23 cellular contexts compared by ENCODE assay signal in genomic region chr3:184414418-184415228, GRCh38. TPM values are rescaled to one million over a fixed set of nuclear protein-coding genes. Genes with fewer than 3 reads are reported as not detected.
A peak's percentile ranks its signal among the peaks of the same experiment; 100 is the strongest.
DNase-seq lines count a peak whose midpoint lies in the region; ATAC-seq, FAIRE-seq and TF ChIP-seq lines count a peak whose summit lies in the region.
"Had no signal": no experiment of that assay in that cellular context is flagged by ENCODE, and none has a peak within 500 bp of the region (broad histone marks: within the 10 kb centered on the region; RNA-seq: fewer than 3 reads in every experiment).

No MANE protein-coding gene starts in this region.

- H3K18ac ChIP-seq in mesenchymal stem cell (ENCODE audit: low read depth in 1 of 2, low read length in 2 of 2): no peak overlapping the region

- CTCF ChIA-PET in GM12878 (lab: Yijun Ruan, JAX): interaction anchor here (0.7 to 0.9 kb wide), 2 partner anchors 43 to 60 kb away, joined by 3 to 4 read pairs; no protein-coding TSS in a partner anchor

- WGBS in GM12878 (ENCODE audit: insufficient coverage, insufficient replicate concordance, low lambda C conversion rate, missing lambda C conversion rate): 52% methylated on average over 13 of the region's 16 CpGs
- WGBS in mesenchymal stem cell: 92% methylated on average over 16 of the region's 16 CpGs

- TF ChIP-seq POLR2A in GM12878 (IDR thresholded peaks at IDR 0.05; ENCODE audit: low read depth, low read length): no peak

- no TSS peak for BruUV-seq in GM12878 (replicated peaks; lab: Mats Ljungman, UMichigan)

- H3K79me2 ChIP-seq in GM12878 (ENCODE audit: control insufficient read depth, insufficient read depth, low read length): no peaks in the 10 kb centered on the region

- peak overlapping the region in 1 of 2 experiments; percentile 31 for H3K4ac ChIP-seq in mesenchymal stem cell (ENCODE audit: low read depth in 1 of 2, low read length in 2 of 2)

- SMC1A ChIA-PET in GM12878 (lab: Charles Lee; ENCODE audit: uncharacterized antibody, unreplicated experiment): no interaction called here

- peak; percentile 9 for DNase-seq in cardiac septum (ENCODE audit: low spot score)
- no peak for DNase-seq in left ventricle myocardium inferior
- DNase-seq in GM12878 (ENCODE audit: low read depth, low spot score): no peak
- DNase-seq in mesenchymal stem cell: no peak
- no peak for DNase-seq in globus pallidus (ENCODE audit: low spot score)
- DNase-seq in omental fat pad (ENCODE audit: low spot score): no peak
- DNase-seq: BE2C; CD4-positive, CD25-positive, alpha-beta regulatory T cell; DMS79 treated with DMSO at 0.1 percent for 48 hours; GM23248; HCEC 1CT; NCI-H1105; NCI-H1694; NCI-H2081 treated with DMSO at 0.1 percent for 48 hours; NCI-H446 treated with DMSO at 0.1 percent for 48 hours; NCI-H748 treated with DMSO at 0.1 percent for 48 hours; SIG-M5 had no signal

- no peaks in the 10 kb centered on the region for H3K79me1 ChIP-seq in mesenchymal stem cell (replicated peaks; ENCODE audit: low read length, poor library complexity, severe bottlenecking)

- H2BK5ac ChIP-seq in mesenchymal stem cell (ENCODE audit: low read depth, low read length, poor library complexity, severe bottlenecking): no peak overlapping the region

- H3K9ac ChIP-seq in GM12878 (ENCODE audit: control insufficient read depth, insufficient read depth, low read length) (no peak overlapping the region), mesenchymal stem cell (ENCODE audit: low read length) (no peak overlapping the region)
- H3K9ac ChIP-seq: GM23248 had no signal

- H3K4me2 ChIP-seq in GM12878 (ENCODE audit: control insufficient read depth, insufficient read depth) (no peak overlapping the region), mesenchymal stem cell (ENCODE audit: low read length, poor library complexity, severe bottlenecking) (no peak overlapping the region)
- H3K4me2 ChIP-seq: PC-9 had no signal

- no peak overlapping the region for H3K27ac ChIP-seq in left ventricle myocardium inferior (replicated peaks)
- H3K27ac ChIP-seq in GM12878 (ENCODE audit: control insufficient read depth, insufficient read depth): no peak overlapping the region
- H3K27ac ChIP-seq in mesenchymal stem cell (ENCODE audit: low read length, poor library complexity, severe bottlenecking): no peak overlapping the region
- H3K27ac ChIP-seq: GM23248, PC-9, RWPE1 had no signal

- H3K23ac ChIP-seq in mesenchymal stem cell (ENCODE audit: low read length in 2 of 2): no peak overlapping the region

- no peaks in the 10 kb centered on the region for H3K36me3 ChIP-seq in left ventricle myocardium inferior
- no peaks in the 10 kb centered on the region for H3K36me3 ChIP-seq in GM12878 (ENCODE audit: control insufficient read depth in 2 of 2, insufficient read depth in 2 of 2, low read length in 1 of 2)
- H3K36me3 ChIP-seq in mesenchymal stem cell (ENCODE audit: control insufficient read depth in 1 of 2, insufficient read depth in 2 of 2, low read depth in 1 of 2, low read length in 2 of 2): no peaks in the 10 kb centered on the region
- H3K36me3 ChIP-seq: BE2C had no signal

- no peak overlapping the region for H2AFZ ChIP-seq in GM12878 (ENCODE audit: control insufficient read depth, low read depth, low read length)
- H2AFZ ChIP-seq in mesenchymal stem cell (ENCODE audit: low read depth, low read length): no peak overlapping the region
- H2AFZ ChIP-seq: GM23248, PC-9 had no signal

- no peak overlapping the region for H3K4me3 ChIP-seq in left ventricle myocardium inferior
- no peak overlapping the region for H3K4me3 ChIP-seq in GM12878
- no peak overlapping the region for H3K4me3 ChIP-seq in mesenchymal stem cell (ENCODE audit: insufficient read depth in 1 of 2, low read depth in 1 of 2, low read length in 2 of 2)
- H3K4me3 ChIP-seq: GM23248, K562, PC-9 had no signal

- POLR2A ChIA-PET in GM12878 (lab: Charles Lee): interaction anchor here (0.6 kb wide), 1 partner anchor 138 kb away, joined by 4 read pairs; no protein-coding TSS in a partner anchor

- no peak overlapping the region for H2BK15ac ChIP-seq in mesenchymal stem cell (ENCODE audit: low read depth, poor library complexity, severe bottlenecking)

- H3K27me3 ChIP-seq in left ventricle myocardium inferior (ENCODE audit: low read depth) (peaks cover 7% of the 10 kb centered on the region), GM12878 (replicated peaks in 1 of 2; ENCODE audit: control insufficient read depth in 2 of 2, insufficient read depth in 2 of 2, low read length in 1 of 2) (no peaks in the 10 kb centered on the region), mesenchymal stem cell (ENCODE audit: control insufficient read depth in 1 of 2, insufficient read depth in 1 of 2, low read length in 2 of 2) (peaks cover 0 to 6% of the 10 kb centered on the region in 2 experiments)
- H3K27me3 ChIP-seq: BE2C had no signal

- H2BK12ac ChIP-seq in mesenchymal stem cell (ENCODE audit: low read length in 2 of 2): no peak overlapping the region

- peak overlapping the region; percentile 57 for H4K91ac ChIP-seq in mesenchymal stem cell (ENCODE audit: low read length)

- H3K9me3 ChIP-seq in left ventricle myocardium inferior (replicated peaks): no peaks in the 10 kb centered on the region
- H3K9me3 ChIP-seq in GM12878 (replicated peaks; ENCODE audit: control insufficient read depth, insufficient read depth, low read length): no peaks in the 10 kb centered on the region
- H3K9me3 ChIP-seq in mesenchymal stem cell (ENCODE audit: control insufficient read depth, low read length): no peaks in the 10 kb centered on the region
- H3K9me3 ChIP-seq: BE2C had no signal

- peak; percentile 7 for FAIRE-seq in GM12878 (lab: Jason Lieb, UNC)
- FAIRE-seq: GM19239, K562 had no signal

- no peak for TF ChIP-seq RAD21 in GM12878 (IDR thresholded peaks at IDR 0.05; ENCODE audit: insufficient read depth, low read depth, low read length)

- no peak for TF ChIP-seq EP300 in GM12878 (IDR thresholded peaks at IDR 0.05; ENCODE audit: borderline replicate concordance in 1 of 2, control insufficient read depth in 1 of 2, low read depth in 2 of 2, low read length in 2 of 2)

- peak overlapping the region in 1 of 2 experiments; percentile 37 for H3K14ac ChIP-seq in mesenchymal stem cell (ENCODE audit: low read length in 2 of 2)

- H2BK120ac ChIP-seq in mesenchymal stem cell (ENCODE audit: low read depth, low read length): no peak overlapping the region

- no peak for ATAC-seq in GM12878
- ATAC-seq in GM18517 (IDR thresholded peaks at IDR 0.05; ENCODE audit: unreplicated experiment): no peak
- no peak for ATAC-seq in omental fat pad (ENCODE audit: low FRiP score)
- ATAC-seq: K562, SK-N-SH treated with all-trans-retinoic acid at 6 μM for 48 hours had no signal

- H4K20me1 ChIP-seq in GM12878 (ENCODE audit: control insufficient read depth, insufficient read depth): no peaks in the 10 kb centered on the region

- TF ChIP-seq CTCF in left ventricle myocardium inferior (IDR thresholded peaks at IDR 0.05; ENCODE audit: borderline replicate concordance) (no peak), GM12878 (IDR thresholded peaks at IDR 0.05 in 2 of 3, conservative IDR thresholded peaks at IDR 0.05 in 1 of 3; ENCODE audit: control insufficient read depth in 2 of 3, extremely low read depth in 1 of 3, insufficient read depth in 1 of 3, low read depth in 3 of 3, low read length in 3 of 3) (no peak), omental fat pad (IDR thresholded peaks at IDR 0.05) (no peak)

- no peak overlapping the region for H2AK5ac ChIP-seq in mesenchymal stem cell (ENCODE audit: low read length, severe bottlenecking)

- intact Hi-C loops in cardiac septum (cut with DNase I) (loop anchor here (5.0 kb wide), 3 partner anchors 42 to 128 kb away; no protein-coding TSS in a partner anchor), left ventricle myocardium inferior (cut with micrococcal nuclease) (no loop called here), GM12878 (cut with micrococcal nuclease; ENCODE audit: unreplicated experiment) (loop anchor here (5.0 kb wide), 1 partner anchor 128 kb away; no protein-coding TSS in a partner anchor)

- no peaks in the 10 kb centered on the region for H3K4me1 ChIP-seq in left ventricle myocardium inferior
- H3K4me1 ChIP-seq in GM12878 (ENCODE audit: control insufficient read depth, insufficient read depth, low read length): no peaks in the 10 kb centered on the region
- peaks cover 4% of the 10 kb centered on the region for H3K4me1 ChIP-seq in mesenchymal stem cell (ENCODE audit: control insufficient read depth, insufficient read depth, low read depth, low read length)
- H3K4me1 ChIP-seq: BE2C had no signal

- in situ Hi-C loops in GM12878 (cut with MboI): no loop called here

- H4K8ac ChIP-seq in mesenchymal stem cell (ENCODE audit: low read length): peak overlapping the region; percentile 14

- RAD21 ChIA-PET in GM12878 (lab: Charles Lee; ENCODE audit: unreplicated experiment): interaction anchor here (0.6 to 3.5 kb wide), 2 partner anchors 67 to 100 kb away, joined by 4 to 10 read pairs; no protein-coding TSS in a partner anchor

RNA-seq across cellular contexts. Expression of gene CHRD, which starts 34.8 kb away (rescaled TPM):
- total RNA-seq in cardiac septum (7.0 TPM), left ventricle myocardium inferior (6.5 TPM), GM12878 (2014; rRNA removed) (not detected in 2 replicates), GM12878 (2014; rRNA removed; fragmentation: Illumina TruSeq; extraction: Trizol) (not detected in 2 replicates), GM12878 (2021) (0.32 TPM in 1 of 2 replicates, not detected in the other), omental fat pad (10 to 100 TPM in 1 of 4 donors, 1 to 10 TPM in 3; 5.8 to 12.2 (median 9.2) TPM)
- total RNA-seq in GM12878 (2013; cell fraction: nucleolus; rRNA removed): 0.25 TPM in 1 of 2 replicates, not detected in the other
- polyA plus RNA-seq in GM12878 (2011; ENCODE audit: low read depth): not detected
- polyA plus RNA-seq in GM12878 (2011; rRNA removed) (not detected in 2 replicates), GM12878 (2014; fragmentation: Illumina TruSeq; extraction: Trizol) (not detected in 2 replicates), GM12878 (2014; fragmentation: Nextera tagmentation; extraction: Ambion mirVana) (not detected), GM12878 (2014; rRNA removed) (not detected in 2 replicates), GM12878 (2016; fragmentation: Nextera tagmentation; extraction: Ambion mirVana) (not detected)
- 0.04 TPM in 1 of 2 replicates, not detected in the other for polyA plus RNA-seq in GM12878 (2011; cell fraction: cytosol; rRNA removed)
- 0.07 and 0.16 TPM in 2 replicates for polyA plus RNA-seq in GM12878 (2011; cell fraction: nucleus; rRNA removed)
- not detected in 2 replicates for polyA plus RNA-seq in GM12878 (2012)
- polyA minus RNA-seq in GM12878 (2011; rRNA and poly(A)+ RNA removed): not detected in 2 replicates
- not detected in 2 replicates for polyA minus RNA-seq in GM12878 (2011; cell fraction: cytosol; rRNA and poly(A)+ RNA removed)
- not detected in 2 replicates for polyA minus RNA-seq in GM12878 (2011; cell fraction: nucleus; rRNA and poly(A)+ RNA removed)
- 0.73 TPM for polyA plus RNA-seq in mesenchymal stem cell (2013, experiment 1 of 2)
- polyA plus RNA-seq in mesenchymal stem cell (2013, experiment 2 of 2): 0.63 TPM
- total RNA-seq: CD4-positive, CD25-positive, alpha-beta regulatory T cell; PC-9 had no signal
- polyA plus RNA-seq: CD4-positive, CD25-positive, alpha-beta regulatory T cell had no signal

RNA-seq across cellular contexts. Expression of gene THPO, which starts 36.6 kb away (rescaled TPM):
- 0.48 TPM for total RNA-seq in cardiac septum
- total RNA-seq in left ventricle myocardium inferior: 0.11 TPM
- not detected in 2 replicates for total RNA-seq in GM12878 (2013; cell fraction: nucleolus; rRNA removed)
- not detected in 2 replicates for total RNA-seq in GM12878 (2014; rRNA removed)
- not detected in 2 replicates for total RNA-seq in GM12878 (2014; rRNA removed; fragmentation: Illumina TruSeq; extraction: Trizol)
- total RNA-seq in GM12878 (2021): not detected in 2 replicates
- not detected for polyA plus RNA-seq in GM12878 (2011; ENCODE audit: low read depth)
- not detected in 2 replicates for polyA plus RNA-seq in GM12878 (2011; rRNA removed)
- not detected in 2 replicates for polyA plus RNA-seq in GM12878 (2011; cell fraction: cytosol; rRNA removed)
- polyA plus RNA-seq in GM12878 (2011; cell fraction: nucleus; rRNA removed): not detected in 2 replicates
- polyA plus RNA-seq in GM12878 (2012): not detected in 2 replicates
- polyA plus RNA-seq in GM12878 (2014; fragmentation: Illumina TruSeq; extraction: Trizol): not detected in 2 replicates
- polyA plus RNA-seq in GM12878 (2014; fragmentation: Nextera tagmentation; extraction: Ambion mirVana): not detected
- not detected in 2 replicates for polyA plus RNA-seq in GM12878 (2014; rRNA removed)
- not detected for polyA plus RNA-seq in GM12878 (2016; fragmentation: Nextera tagmentation; extraction: Ambion mirVana)
- polyA minus RNA-seq in GM12878 (2011; rRNA and poly(A)+ RNA removed): not detected in 2 replicates
- polyA minus RNA-seq in GM12878 (2011; cell fraction: cytosol; rRNA and poly(A)+ RNA removed): not detected in 2 replicates
- not detected in 2 replicates for polyA minus RNA-seq in GM12878 (2011; cell fraction: nucleus; rRNA and poly(A)+ RNA removed)
- polyA plus RNA-seq in mesenchymal stem cell (2013, experiment 1 of 2): 0.26 TPM
- 0.18 TPM for polyA plus RNA-seq in mesenchymal stem cell (2013, experiment 2 of 2)
- 1 to 10 TPM in 1 of 4 donors, under 1 TPM in 3; 0.36 to 1.3 (median 0.94) TPM for total RNA-seq in omental fat pad
- total RNA-seq: CD4-positive, CD25-positive, alpha-beta regulatory T cell; GM23248; PC-9 had no signal
- polyA plus RNA-seq: CD4-positive, CD25-positive, alpha-beta regulatory T cell; GM23248 had no signal

RNA-seq across cellular contexts. Expression of gene POLR2H, which starts 53.1 kb away (rescaled TPM):
- 23.2 TPM for total RNA-seq in cardiac septum
- total RNA-seq in left ventricle myocardium inferior: 24.3 TPM
- total RNA-seq in GM12878 (2013; cell fraction: nucleolus; rRNA removed): 75.3 and 82.0 TPM in 2 replicates
- 101 and 110 TPM in 2 replicates for total RNA-seq in GM12878 (2014; rRNA removed)
- 105 and 110 TPM in 2 replicates for total RNA-seq in GM12878 (2014; rRNA removed; fragmentation: Illumina TruSeq; extraction: Trizol)
- 74.2 and 81.1 TPM in 2 replicates for total RNA-seq in GM12878 (2021)
- polyA plus RNA-seq in GM12878 (2011; ENCODE audit: low read depth): 51.1 TPM
- 295 and 342 TPM in 2 replicates for polyA plus RNA-seq in GM12878 (2011; rRNA removed)
- polyA plus RNA-seq in GM12878 (2011; cell fraction: cytosol; rRNA removed): 190 and 323 TPM in 2 replicates
- 183 and 205 TPM in 2 replicates for polyA plus RNA-seq in GM12878 (2011; cell fraction: nucleus; rRNA removed)
- 77.9 and 103 TPM in 2 replicates for polyA plus RNA-seq in GM12878 (2012)
- polyA plus RNA-seq in GM12878 (2014; fragmentation: Illumina TruSeq; extraction: Trizol): 112 and 141 TPM in 2 replicates
- polyA plus RNA-seq in GM12878 (2014; fragmentation: Nextera tagmentation; extraction: Ambion mirVana): 100 to 1,000 TPM; 356 to 357 TPM
- polyA plus RNA-seq in GM12878 (2014; rRNA removed): 134 and 136 TPM in 2 replicates
- polyA plus RNA-seq in GM12878 (2016; fragmentation: Nextera tagmentation; extraction: Ambion mirVana): 100 to 1,000 TPM; 146 TPM
- polyA minus RNA-seq in GM12878 (2011; rRNA and poly(A)+ RNA removed): 92.3 and 104 TPM in 2 replicates
- 37.6 and 38.4 TPM in 2 replicates for polyA minus RNA-seq in GM12878 (2011; cell fraction: cytosol; rRNA and poly(A)+ RNA removed)
- polyA minus RNA-seq in GM12878 (2011; cell fraction: nucleus; rRNA and poly(A)+ RNA removed): 34.7 and 52.0 TPM in 2 replicates
- 46.3 TPM for polyA plus RNA-seq in mesenchymal stem cell (2013, experiment 1 of 2)
- 48.3 TPM for polyA plus RNA-seq in mesenchymal stem cell (2013, experiment 2 of 2)
- 100 to 1,000 TPM in 1 of 4 donors, 10 to 100 TPM in 3; 63.9 to 110 (median 89.3) TPM for total RNA-seq in omental fat pad

RNA-seq across cellular contexts. Expression of gene CLCN2, which starts 53.2 kb away (rescaled TPM):
- 3.1 TPM for total RNA-seq in cardiac septum
- 1.7 TPM for total RNA-seq in left ventricle myocardium inferior
- 3.0 and 3.7 TPM in 2 replicates for total RNA-seq in GM12878 (2013; cell fraction: nucleolus; rRNA removed)
- 1.4 and 1.5 TPM in 2 replicates for total RNA-seq in GM12878 (2014; rRNA removed)
- total RNA-seq in GM12878 (2014; rRNA removed; fragmentation: Illumina TruSeq; extraction: Trizol): 0.85 and 1.0 TPM in 2 replicates
- total RNA-seq in GM12878 (2021): 1.7 and 2.6 TPM in 2 replicates
- 0.60 TPM for polyA plus RNA-seq in GM12878 (2011; ENCODE audit: low read depth)
- polyA plus RNA-seq in GM12878 (2011; rRNA removed): 0.22 and 0.80 TPM in 2 replicates
- 0.39 and 0.79 TPM in 2 replicates for polyA plus RNA-seq in GM12878 (2011; cell fraction: cytosol; rRNA removed)
- 6.9 and 9.4 TPM in 2 replicates for polyA plus RNA-seq in GM12878 (2011; cell fraction: nucleus; rRNA removed)
- polyA plus RNA-seq in GM12878 (2012): 0.77 and 0.91 TPM in 2 replicates
- 0.89 and 1.1 TPM in 2 replicates for polyA plus RNA-seq in GM12878 (2014; fragmentation: Illumina TruSeq; extraction: Trizol)
- polyA plus RNA-seq in GM12878 (2014; fragmentation: Nextera tagmentation; extraction: Ambion mirVana): under 1 TPM in 1 of 2 experiments, not detected in 1; 0.13 TPM
- 2.4 and 2.5 TPM in 2 replicates for polyA plus RNA-seq in GM12878 (2014; rRNA removed)
- under 1 TPM; 0.73 to 0.79 TPM for polyA plus RNA-seq in GM12878 (2016; fragmentation: Nextera tagmentation; extraction: Ambion mirVana)
- 1.0 and 1.9 TPM in 2 replicates for polyA minus RNA-seq in GM12878 (2011; rRNA and poly(A)+ RNA removed)
- polyA minus RNA-seq in GM12878 (2011; cell fraction: cytosol; rRNA and poly(A)+ RNA removed): 0.62 TPM in 1 of 2 replicates, not detected in the other
- 4.8 and 9.9 TPM in 2 replicates for polyA minus RNA-seq in GM12878 (2011; cell fraction: nucleus; rRNA and poly(A)+ RNA removed)
- polyA plus RNA-seq in mesenchymal stem cell (2013, experiment 1 of 2): 2.3 TPM
- polyA plus RNA-seq in mesenchymal stem cell (2013, experiment 2 of 2): 2.1 TPM
- 1 to 10 TPM; 2.1 to 8.4 (median 3.8) TPM for total RNA-seq in omental fat pad
